In genomic region chr13:100674848-100675659, GRCh38 we compare ENCODE assay signal across 8 cellular contexts. TPM values are rescaled to one million over a fixed set of nuclear protein-coding genes. Genes with fewer than 3 reads are reported as not detected.
DNase-seq lines count a peak whose midpoint lies in the region; ATAC-seq and TF ChIP-seq lines count a peak whose summit lies in the region.

No MANE protein-coding gene starts in this region.

- peak overlapping the region; percentile 74 to 91 (median 84) for H3K4me3 ChIP-seq in liver (ENCODE audit: low read depth in 1 of 3, low read length in 3 of 3)

- WGBS in liver = under 1% methylated on average over 72 of the region's 72 CpGs

- TF ChIP-seq CTCF in CD4-positive, alpha-beta T cell (IDR thresholded peaks at IDR 0.05) = peak; percentile 27
- no peak for TF ChIP-seq CTCF in liver (IDR thresholded peaks at IDR 0.05; ENCODE audit: low read depth, low read length, missing input control)

- peaks cover 0 to 1% (median under 1%) of the 10 kb centered on the region in 4 donors for H3K36me3 ChIP-seq in liver (ENCODE audit: control insufficient read depth in 4 of 4, insufficient read depth in 3 of 4, low read depth in 1 of 4, low read length in 3 of 4)

- peak; percentile 4 to 19 for TF ChIP-seq RAD21 in liver (IDR thresholded peaks at IDR 0.05)

- peaks cover 36% of the 10 kb centered on the region for H3K4me1 Mint-ChIP-seq in CD4-positive, alpha-beta T cell (ENCODE audit: low read depth)

- H3K9ac ChIP-seq in liver (ENCODE audit: low read depth in 1 of 2, low read length in 2 of 2) = peak overlapping the region; percentile 31 to 48

- peaks cover 15% of the 10 kb centered on the region for H3K36me3 Mint-ChIP-seq in CD4-positive, alpha-beta T cell (ENCODE audit: low read depth)

- POLR2A ChIA-PET in CD4-positive, alpha-beta T cell (lab: Charles Lee) = interaction anchor here (0.5 to 1.9 kb wide), 15 partner anchors 11 to 1921 kb away, joined by 3 to 22 read pairs (median 4); partner anchors contain the start of genes CLYBL, GGACT and TPP2

- CTCF ChIA-PET in CD4-positive, alpha-beta T cell (lab: Charles Lee) = interaction anchor here (0.7 to 1.6 kb wide), 9 partner anchors 13 to 1601 kb away, joined by 3 to 7 read pairs (median 3); partner anchors contain the start of gene CLYBL

- H3K27me3 Mint-ChIP-seq in CD4-positive, alpha-beta T cell = no peaks in the 10 kb centered on the region

- peak overlapping the region; percentile 96 for H3K4me3 Mint-ChIP-seq in CD4-positive, alpha-beta T cell

- peak overlapping the region; percentile 82 for H3K27ac Mint-ChIP-seq in CD4-positive, alpha-beta T cell

- H3K27ac ChIP-seq in CD4-positive, alpha-beta T cell (ENCODE audit: low read depth, low read length) = peak overlapping the region; percentile 50
- peak overlapping the region; percentile 65 to 73 for H3K27ac ChIP-seq in liver (ENCODE audit: low read depth in 1 of 2, low read length in 2 of 2)

- ATAC-seq in CD4-positive, alpha-beta T cell (ENCODE audit: poor library complexity) = peak; percentile 90
- ATAC-seq in GM19395 (IDR thresholded peaks at IDR 0.05; ENCODE audit: unreplicated experiment) = peak; percentile 93
- peak; percentile 91 for ATAC-seq in HG03558 (IDR thresholded peaks at IDR 0.05; ENCODE audit: extremely low read depth, unreplicated experiment)

- DNase-seq in CD4-positive, alpha-beta T cell = peak; percentile 98 to 100 (median 100)
- DNase-seq in NCI-H69 (lab: John Stamatoyannopoulos, UW) (peak; percentile 99), dermis blood vessel endothelial cell (peak; percentile 99)
- DNase-seq in activated CD4-positive, alpha-beta T cell treated with anti-CD3 and anti-CD28 coated beads, Interleukin-2, amount 50 U/mL, for 4 hours = peak; percentile 99 to 100
- peak; percentile 100 for DNase-seq in stimulated activated CD4-positive, alpha-beta T cell treated with anti-CD3 and anti-CD28 coated beads, Interleukin-4, amount 100 ng/mL, for 1 hour

- H3K27me3 ChIP-seq in CD4-positive, alpha-beta T cell (ENCODE audit: control insufficient read depth, insufficient read depth, low read length) = no peaks in the 10 kb centered on the region
- no peaks in the 10 kb centered on the region for H3K27me3 ChIP-seq in liver (ENCODE audit: control insufficient read depth in 4 of 4, insufficient read depth in 4 of 4, low read length in 3 of 4)

- H3K9me3 Mint-ChIP-seq in CD4-positive, alpha-beta T cell = no peaks in the 10 kb centered on the region

- H3K9me3 ChIP-seq in CD4-positive, alpha-beta T cell (ENCODE audit: control insufficient read depth, low read length) = no peaks in the 10 kb centered on the region
- no peaks in the 10 kb centered on the region for H3K9me3 ChIP-seq in liver (ENCODE audit: control insufficient read depth in 4 of 4, low read length in 3 of 4)

- H3K4me1 ChIP-seq in liver (ENCODE audit: control insufficient read depth in 4 of 4, insufficient read depth in 4 of 4, low read length in 3 of 4) = peaks cover 7 to 21% (median 14%) of the 10 kb centered on the region in 4 donors

- intact Hi-C loops in CD4-positive, alpha-beta T cell (cut with DNase I, micrococcal nuclease) = loop anchor here (2.0 to 10.0 kb wide), 5 partner anchors 86 to 1917 kb away; partner anchors contain the start of genes GGACT (in 1 of the 2) and TM9SF2 (in 1 of the 2)

TF ChIP-seq in liver, 16 proteins besides CTCF, POLR2A, EP300 and RAD21:
- TF ChIP-seq YY1 (IDR thresholded peaks at IDR 0.05) (no peak), SP1 (IDR thresholded peaks at IDR 0.05) (peak; percentile 83), NR2F2 (IDR thresholded peaks at IDR 0.05) (no peak), TAF1 (conservative IDR thresholded peaks at IDR 0.05) (no peak), FOXA2 (IDR thresholded peaks at IDR 0.05) (no peak), JUND (IDR thresholded peaks at IDR 0.05) (no peak)
- TF ChIP-seq, protein P1, sequence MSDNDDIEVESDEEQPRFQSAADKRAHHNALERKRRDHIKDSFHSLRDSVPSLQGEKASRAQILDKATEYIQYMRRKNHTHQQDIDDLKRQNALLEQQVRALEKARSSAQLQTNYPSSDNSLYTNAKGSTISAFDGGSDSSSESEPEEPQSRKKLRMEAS (IDR thresholded peaks at IDR 0.05) = no peak
- TF ChIP-seq, protein P2, sequence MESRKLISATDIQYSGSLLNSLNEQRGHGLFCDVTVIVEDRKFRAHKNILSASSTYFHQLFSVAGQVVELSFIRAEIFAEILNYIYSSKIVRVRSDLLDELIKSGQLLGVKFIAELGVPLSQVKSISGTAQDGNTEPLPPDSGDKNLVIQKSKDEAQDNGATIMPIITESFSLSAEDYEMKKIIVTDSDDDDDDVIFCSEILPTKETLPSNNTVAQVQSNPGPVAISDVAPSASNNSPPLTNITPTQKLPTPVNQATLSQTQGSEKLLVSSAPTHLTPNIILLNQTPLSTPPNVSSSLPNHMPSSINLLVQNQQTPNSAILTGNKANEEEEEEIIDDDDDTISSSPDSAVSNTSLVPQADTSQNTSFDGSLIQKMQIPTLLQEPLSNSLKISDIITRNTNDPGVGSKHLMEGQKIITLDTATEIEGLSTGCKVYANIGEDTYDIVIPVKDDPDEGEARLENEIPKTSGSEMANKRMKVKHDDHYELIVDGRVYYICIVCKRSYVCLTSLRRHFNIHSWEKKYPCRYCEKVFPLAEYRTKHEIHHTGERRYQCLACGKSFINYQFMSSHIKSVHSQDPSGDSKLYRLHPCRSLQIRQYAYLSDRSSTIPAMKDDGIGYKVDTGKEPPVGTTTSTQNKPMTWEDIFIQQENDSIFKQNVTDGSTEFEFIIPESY (IDR thresholded peaks at IDR 0.05) = no peak

RNA-seq across cellular contexts. Expression of gene TMTC4, which starts 0.5 kb away (rescaled TPM):
- total RNA-seq in CD4-positive, alpha-beta T cell = 1 to 10 TPM; 8.0 to 9.3 TPM
- 20.1 and 44.8 TPM in 2 replicates for total RNA-seq in dermis blood vessel endothelial cell
- 10 to 100 TPM; 17.1 to 26.4 TPM for total RNA-seq in liver
- 1 to 10 TPM; 7.3 to 7.4 TPM for polyA plus RNA-seq in liver

Comparison
In these comparisons a context has a peak if more than half of its experiments do, and no peak if none do; other contexts are left out.
1. Peak in every context shown above with its lines: DNase-seq, ATAC-seq, H3K4me3 ChIP-seq and H3K27ac ChIP-seq.